17 cellular contexts compared by ENCODE assay signal in genomic region chr14:61615743-61616523, GRCh38.
DNase-seq lines count a peak whose midpoint lies in the region; ATAC-seq and TF ChIP-seq lines count a peak whose summit lies in the region.
"Had no signal": no experiment of that assay in that cellular context is flagged by ENCODE, and none has a peak within 500 bp of the region (broad histone marks: within the 10 kb centered on the region; RNA-seq: fewer than 3 reads in every experiment).

No MANE protein-coding gene starts in this region.

- peak overlapping the region in 1 of 2 donors; percentile 6 for H3K27ac ChIP-seq in testis

- TF ChIP-seq CTCF in mucosa of descending colon (IDR thresholded peaks at IDR 0.05) = no peak
- no peak for TF ChIP-seq CTCF in testis (IDR thresholded peaks at IDR 0.05)

- DNase-seq in AG20443 (ENCODE audit: low spot score) (peak; percentile 24), MG63 (peak; percentile 40), mucosa of descending colon (no peak), testis (no peak), GDM1 (lab: John Stamatoyannopoulos, UW) (no peak), DMS153 (lab: John Stamatoyannopoulos, UW) (no peak), NCI-H1092 (lab: John Stamatoyannopoulos, UW) (no peak)
- DNase-seq: activated CD4-positive, alpha-beta T cell treated with anti-CD3 and anti-CD28 coated beads for 36 hours; DMS79 treated with DMSO at 0.1 percent for 48 hours; hypothalamus; NCI-H2171 treated with DMSO at 0.1 percent for 48 hours; posterior cingulate gyrus; stimulated activated CD4-positive, alpha-beta T cell treated with anti-CD3 and anti-CD28 coated beads, Interleukin-4, amount 100 ng/mL, for 1 hour; T-cell had no signal

- H3K36me3 Mint-ChIP-seq in dendritic cell treated with granulocyte-macrophage colony-stimulating factor and Interleukin-4, amounts not matched to agents 40 ng/mL and 50 ng/mL, for 4 days (ENCODE audit: low read depth) = no peaks in the 10 kb centered on the region
- H3K36me3 Mint-ChIP-seq: stimulated activated memory B cell treated with anti-CD40 and anti-IgM and Interleukin-4, amounts not matched to agents 10 μg/mL and 1 μg/mL and 100 μg/mL, for 72 hours; T-cell had no signal

- no peak overlapping the region for H3K4me3 Mint-ChIP-seq in dendritic cell treated with granulocyte-macrophage colony-stimulating factor and Interleukin-4, amounts not matched to agents 40 ng/mL and 50 ng/mL, for 4 days
- H3K4me3 Mint-ChIP-seq: activated CD4-positive, alpha-beta T cell treated with anti-CD3 and anti-CD28 coated beads for 36 hours; stimulated activated memory B cell treated with anti-CD40 and anti-IgM and Interleukin-4, amounts not matched to agents 10 μg/mL and 1 μg/mL and 100 μg/mL, for 72 hours; T-cell had no signal

- no peaks in the 10 kb centered on the region for H3K27me3 ChIP-seq in MG63
- no peaks in the 10 kb centered on the region for H3K27me3 ChIP-seq in testis

- WGBS in testis, 2 donors = 66 to 69% methylated on average over 11 of the region's 11 CpGs

- H3K27me3 Mint-ChIP-seq in dendritic cell treated with granulocyte-macrophage colony-stimulating factor and Interleukin-4, amounts not matched to agents 40 ng/mL and 50 ng/mL, for 4 days = no peaks in the 10 kb centered on the region
- H3K27me3 Mint-ChIP-seq: activated CD4-positive, alpha-beta T cell treated with anti-CD3 and anti-CD28 coated beads for 36 hours; stimulated activated memory B cell treated with anti-CD40 and anti-IgM and Interleukin-4, amounts not matched to agents 10 μg/mL and 1 μg/mL and 100 μg/mL, for 72 hours; T-cell had no signal

- no peak for TF ChIP-seq POLR2A in testis (IDR thresholded peaks at IDR 0.05)

- H3K9me3 ChIP-seq in MG63 (no peaks in the 10 kb centered on the region), mucosa of descending colon (no peaks in the 10 kb centered on the region), testis (no peaks in the 10 kb centered on the region)

- H3K4me1 ChIP-seq in mucosa of descending colon (ENCODE audit: low read depth) (no peaks in the 10 kb centered on the region), testis (peaks cover 15% of the 10 kb centered on the region)

- no peak overlapping the region for H3K4me3 ChIP-seq in MG63
- no peak overlapping the region for H3K4me3 ChIP-seq in mucosa of descending colon
- no peak overlapping the region for H3K4me3 ChIP-seq in testis
- H3K4me3 ChIP-seq: lung had no signal

- peaks cover 26% of the 10 kb centered on the region for H3K4me1 Mint-ChIP-seq in dendritic cell treated with granulocyte-macrophage colony-stimulating factor and Interleukin-4, amounts not matched to agents 40 ng/mL and 50 ng/mL, for 4 days (ENCODE audit: low read depth)
- H3K4me1 Mint-ChIP-seq: stimulated activated memory B cell treated with anti-CD40 and anti-IgM and Interleukin-4, amounts not matched to agents 10 μg/mL and 1 μg/mL and 100 μg/mL, for 72 hours had no signal

- intact Hi-C loops in dendritic cell treated with granulocyte-macrophage colony-stimulating factor and Interleukin-4, amounts not matched to agents 40 ng/mL and 50 ng/mL, for 4 days (cut with micrococcal nuclease) = no loop called here
- intact Hi-C loops in mucosa of descending colon (cut with DNase I, micrococcal nuclease) = no loop called here
- intact Hi-C loops in testis (cut with DNase I; ENCODE audit: low total_unique reads) = no loop called here

- H3K9me3 Mint-ChIP-seq in dendritic cell treated with granulocyte-macrophage colony-stimulating factor and Interleukin-4, amounts not matched to agents 40 ng/mL and 50 ng/mL, for 4 days = no peaks in the 10 kb centered on the region
- H3K9me3 Mint-ChIP-seq: stimulated activated memory B cell treated with anti-CD40 and anti-IgM and Interleukin-4, amounts not matched to agents 10 μg/mL and 1 μg/mL and 100 μg/mL, for 72 hours; T-cell had no signal

- ATAC-seq in mucosa of descending colon = peak; percentile 24
- ATAC-seq: activated CD4-positive, alpha-beta T cell treated with anti-CD3 and anti-CD28 coated beads for 36 hours; stimulated activated memory B cell treated with anti-CD40 and anti-IgM and Interleukin-4, amounts not matched to agents 10 μg/mL and 1 μg/mL and 100 μg/mL, for 72 hours; T-cell had no signal

- peak overlapping the region; percentile 52 for H3K27ac Mint-ChIP-seq in dendritic cell treated with granulocyte-macrophage colony-stimulating factor and Interleukin-4, amounts not matched to agents 40 ng/mL and 50 ng/mL, for 4 days
- H3K27ac Mint-ChIP-seq: stimulated activated memory B cell treated with anti-CD40 and anti-IgM and Interleukin-4, amounts not matched to agents 10 μg/mL and 1 μg/mL and 100 μg/mL, for 72 hours; T-cell had no signal

- H3K36me3 ChIP-seq in MG63 (no peaks in the 10 kb centered on the region), mucosa of descending colon (ENCODE audit: low read depth) (no peaks in the 10 kb centered on the region), testis (ENCODE audit: low read depth, missing control alignments) (no peaks in the 10 kb centered on the region)

Comparison
In these comparisons a context has a peak if more than half of its experiments do, and no peak if none do; other contexts are left out.
1. DNase-seq: peak in AG20443 (single experiment) and MG63 (single experiment); none in mucosa of descending colon (0 of 3), testis (single experiment), GDM1 (single experiment), DMS153 (single experiment) and NCI-H1092 (single experiment).